ENCODE assay signal across 17 cellular contexts in genomic region chr1:99682291-99682751, GRCh38. TPM values are rescaled to one million over a fixed set of nuclear protein-coding genes. Genes with fewer than 3 reads are reported as not detected.
DNase-seq lines count a peak whose midpoint lies in the region; ATAC-seq and TF ChIP-seq lines count a peak whose summit lies in the region.
"Had no signal": no experiment of that assay in that cellular context is flagged by ENCODE, and none has a peak within 500 bp of the region (broad histone marks: within the 10 kb centered on the region; RNA-seq: fewer than 3 reads in every experiment).

No MANE protein-coding gene starts in this region.

- no peak overlapping the region for H3K56ac ChIP-seq in IMR-90 (ENCODE audit: extremely low read depth, insufficient read depth, low read length)

- TF ChIP-seq POLR2A in IMR-90 (IDR thresholded peaks at IDR 0.05; ENCODE audit: low read depth, low read length) = no peak

- peak; percentile 71 for ATAC-seq in IMR-90 (ENCODE audit: low read depth)
- ATAC-seq in CD8-positive, alpha-beta T cell = no peak
- ATAC-seq: activated CD8-positive, alpha-beta T cell treated with anti-CD3 and anti-CD28 coated beads for 36 hours; K562; stimulated activated naive CD8-positive, alpha-beta T cell treated with anti-CD3 and anti-CD28 coated beads, Interleukin-15, amount 100 ng/mL, for 72 hours had no signal

- peak overlapping the region; percentile 47 for H2BK120ac ChIP-seq in IMR-90 (ENCODE audit: low read depth, low read length)

- no peak overlapping the region for H3K4ac ChIP-seq in IMR-90 (ENCODE audit: low read depth, low read length)

- no peaks in the 10 kb centered on the region for H3K36me3 Mint-ChIP-seq in CD8-positive, alpha-beta T cell
- H3K36me3 Mint-ChIP-seq: CD14-positive monocyte had no signal

- CTCF ChIA-PET in IMR-90 (lab: Yijun Ruan, JAX) = interaction anchor here (0.9 kb wide), 1 partner anchor 17 kb away, joined by 3 read pairs; no protein-coding TSS in a partner anchor
- CTCF ChIA-PET in CD8-positive, alpha-beta T cell (lab: Charles Lee) = no interaction called here

- no peak for TF ChIP-seq RAD21 in IMR-90 (IDR thresholded peaks at IDR 0.05; ENCODE audit: low read length)

- POLR2A ChIA-PET in IMR-90 (lab: Charles Lee; ENCODE audit: unreplicated experiment) = interaction anchor here (0.6 kb wide), 2 partner anchors 32 to 78 kb away, joined by 3 read pairs; no protein-coding TSS in a partner anchor
- POLR2A ChIA-PET in CD8-positive, alpha-beta T cell (lab: Charles Lee) = no interaction called here

- H4K8ac ChIP-seq in IMR-90 (ENCODE audit: low read depth in 2 of 2, low read length in 2 of 2) = peak overlapping the region in 1 of 2 experiments; percentile 66; a peak in 2 of 4 replicates

- H3K9me3 ChIP-seq in IMR-90 (ENCODE audit: control insufficient read depth, insufficient read depth, low read length) (no peaks in the 10 kb centered on the region), osteoblast (ENCODE audit: low read depth, low read length) (no peaks in the 10 kb centered on the region)
- no peaks in the 10 kb centered on the region for H3K9me3 ChIP-seq in CD8-positive, alpha-beta T cell (ENCODE audit: low read length)

- H2BK5ac ChIP-seq in IMR-90 (ENCODE audit: low read depth, low read length, poor library complexity, severe bottlenecking) = peak overlapping the region; percentile 92

- H3K36me3 ChIP-seq in IMR-90 (ENCODE audit: control insufficient read depth, insufficient read depth, low read length) = no peaks in the 10 kb centered on the region
- H3K36me3 ChIP-seq in osteoblast (ENCODE audit: insufficient read depth, low read length) = no peaks in the 10 kb centered on the region
- no peaks in the 10 kb centered on the region for H3K36me3 ChIP-seq in CD8-positive, alpha-beta T cell (ENCODE audit: insufficient read depth, low read length)

- no peaks in the 10 kb centered on the region for H3K79me2 ChIP-seq in osteoblast (ENCODE audit: insufficient read depth, low read length)

- dilution Hi-C loops in IMR-90 (cut with HindIII; ENCODE audit: low sequenced_read_pairs, unreplicated experiment) = no loop called here

- H4K91ac ChIP-seq in IMR-90 (ENCODE audit: insufficient read depth, low read depth, low read length) = no peak overlapping the region

- H4K20me1 ChIP-seq in IMR-90 (ENCODE audit: insufficient read depth, low read length) = no peaks in the 10 kb centered on the region
- H4K20me1 ChIP-seq in osteoblast (ENCODE audit: insufficient read depth, low read length) = no peaks in the 10 kb centered on the region

- intact Hi-C loops in IMR-90 (cut with micrococcal nuclease) (loop anchor here (5.0 kb wide), 1 partner anchor 415 kb away; no protein-coding TSS in a partner anchor), posterior cingulate gyrus (cut with DNase I) (no loop called here)
- intact Hi-C loops in CD8-positive, alpha-beta T cell (cut with DNase I, micrococcal nuclease) = no loop called here

- in situ Hi-C loops in IMR-90 (cut with MboI; ENCODE audit: low sequenced_read_pairs) = no loop called here

- H3K9ac ChIP-seq in IMR-90 (ENCODE audit: low read depth, low read length) = no peak overlapping the region

- TF ChIP-seq CTCF in IMR-90 (conservative IDR thresholded peaks at IDR 0.05; ENCODE audit: low read depth, low read length) (no peak), osteoblast (IDR thresholded peaks at IDR 0.05; ENCODE audit: extremely low read depth, low read depth, low read length) (no peak)
- TF ChIP-seq CTCF in CD8-positive, alpha-beta T cell (IDR thresholded peaks at IDR 0.05) = no peak

- peak; percentile 91 for DNase-seq in Daoy (ENCODE audit: low read depth)
- DNase-seq in IMR-90 = peak; percentile 88
- peak; percentile 47 for DNase-seq in dedifferentiated amniotic fluid mesenchymal stem cell (ENCODE audit: extremely low spot score)
- DNase-seq in osteoblast (ENCODE audit: insufficient read length, low spot score, missing footprints) = no peak
- no peak for DNase-seq in CD8-positive, alpha-beta T cell
- DNase-seq in posterior cingulate gyrus = no peak
- DNase-seq in NCI-H1417 (lab: John Stamatoyannopoulos, UW) = no peak
- DNase-seq in activated naive CD4-positive, alpha-beta T cell treated with anti-CD3 and anti-CD28 coated beads, Interleukin-2, amount 50 U/mL, for 16 hours = no peak
- DNase-seq: activated CD8-positive, alpha-beta T cell treated with anti-CD3 and anti-CD28 coated beads for 36 hours; activated effector memory CD4-positive, alpha-beta T cell treated with anti-CD3 and anti-CD28 coated beads, Interleukin-2, amount 50 U/mL, for 16 hours; NCI-H748 treated with DMSO at 0.1 percent for 48 hours; retina; stimulated activated naive CD8-positive, alpha-beta T cell treated with anti-CD3 and anti-CD28 coated beads, Interleukin-15, amount 100 ng/mL, for 72 hours; T-helper 9 cell had no signal

- H3K23ac ChIP-seq in IMR-90 (ENCODE audit: low read depth, low read length) = no peak overlapping the region

- no peak overlapping the region for H3K14ac ChIP-seq in IMR-90 (replicated peaks; ENCODE audit: low read depth, low read length)

- H4K5ac ChIP-seq in IMR-90 (ENCODE audit: low read depth, low read length) = no peak overlapping the region

- H3K79me1 ChIP-seq in IMR-90 (ENCODE audit: low read depth in 1 of 2, low read length in 2 of 2) = no peaks in the 10 kb centered on the region

- H2AK5ac ChIP-seq in IMR-90 (ENCODE audit: low read depth, low read length) = no peak overlapping the region

- H2BK20ac ChIP-seq in IMR-90 (ENCODE audit: low read depth, low read length) = peak overlapping the region; percentile 64; the same call in 1 of the 2 replicates

- H3K4me1 ChIP-seq in IMR-90 (ENCODE audit: control insufficient read depth, insufficient read depth, low read length) = peaks cover 13% of the 10 kb centered on the region
- H3K4me1 ChIP-seq in osteoblast (ENCODE audit: insufficient read depth, low read length) = peaks cover 39% of the 10 kb centered on the region
- H3K4me1 ChIP-seq in CD8-positive, alpha-beta T cell (ENCODE audit: insufficient read depth, low read length) = no peaks in the 10 kb centered on the region

- H2AK9ac ChIP-seq in IMR-90 (replicated peaks; ENCODE audit: low read depth, low read length, poor library complexity) = no peak overlapping the region

- H3K27me3 ChIP-seq in IMR-90 (ENCODE audit: control insufficient read depth, insufficient read depth, low read length) (no peaks in the 10 kb centered on the region), osteoblast (ENCODE audit: insufficient read depth, low read length) (no peaks in the 10 kb centered on the region)
- no peaks in the 10 kb centered on the region for H3K27me3 ChIP-seq in CD8-positive, alpha-beta T cell (ENCODE audit: insufficient read depth, low read length)

- peaks cover 8% of the 10 kb centered on the region for H3K27me3 Mint-ChIP-seq in CD8-positive, alpha-beta T cell (ENCODE audit: low read depth)
- H3K27me3 Mint-ChIP-seq: activated CD8-positive, alpha-beta T cell treated with anti-CD3 and anti-CD28 coated beads for 36 hours; stimulated activated naive CD8-positive, alpha-beta T cell treated with anti-CD3 and anti-CD28 coated beads, Interleukin-15, amount 100 ng/mL, for 72 hours had no signal

- no peaks in the 10 kb centered on the region for H3K4me1 Mint-ChIP-seq in CD8-positive, alpha-beta T cell (ENCODE audit: low read depth)
- H3K4me1 Mint-ChIP-seq: central memory CD8-positive, alpha-beta T cell; stimulated activated naive CD8-positive, alpha-beta T cell treated with anti-CD3 and anti-CD28 coated beads, Interleukin-15, amount 100 ng/mL, for 72 hours had no signal

- WGBS in IMR-90 (ENCODE audit: extremely low coverage in 2 of 2, insufficient read length in 1 of 2), 2 experiments = no CpG with 5 or more reads among the region's 4 CpGs

- H3K9me1 ChIP-seq in IMR-90 (ENCODE audit: insufficient read depth, low read length) = peaks cover 7% of the 10 kb centered on the region; the same call in 1 of the 2 replicates

- H3K18ac ChIP-seq in IMR-90 (ENCODE audit: low read depth, low read length) = peak overlapping the region; percentile 30

- no TSS peak for BruUV-seq in IMR-90 (replicated peaks; lab: Mats Ljungman, UMichigan)

- H2BK15ac ChIP-seq in IMR-90 (ENCODE audit: low read depth, low read length) = no peak overlapping the region

- H3K4me2 ChIP-seq in IMR-90 (ENCODE audit: low read depth, low read length) = peak overlapping the region; percentile 3; the same call in 1 of the 2 replicates
- H3K4me2 ChIP-seq in osteoblast (ENCODE audit: insufficient read depth, low read length) = no peak overlapping the region

- H3K9me3 Mint-ChIP-seq in CD8-positive, alpha-beta T cell = no peaks in the 10 kb centered on the region
- H3K9me3 Mint-ChIP-seq: activated CD8-positive, alpha-beta T cell treated with anti-CD3 and anti-CD28 coated beads for 36 hours; central memory CD8-positive, alpha-beta T cell; stimulated activated naive CD8-positive, alpha-beta T cell treated with anti-CD3 and anti-CD28 coated beads, Interleukin-15, amount 100 ng/mL, for 72 hours had no signal

- no peak overlapping the region for H3K27ac Mint-ChIP-seq in CD8-positive, alpha-beta T cell
- H3K27ac Mint-ChIP-seq: activated CD8-positive, alpha-beta T cell treated with anti-CD3 and anti-CD28 coated beads for 36 hours; CD14-positive monocyte; stimulated activated naive CD8-positive, alpha-beta T cell treated with anti-CD3 and anti-CD28 coated beads, Interleukin-15, amount 100 ng/mL, for 72 hours had no signal

- no peak overlapping the region for H3K4me3 Mint-ChIP-seq in CD8-positive, alpha-beta T cell
- H3K4me3 Mint-ChIP-seq: activated CD8-positive, alpha-beta T cell treated with anti-CD3 and anti-CD28 coated beads for 36 hours; CD14-positive monocyte; central memory CD8-positive, alpha-beta T cell; stimulated activated naive CD8-positive, alpha-beta T cell treated with anti-CD3 and anti-CD28 coated beads, Interleukin-15, amount 100 ng/mL, for 72 hours had no signal

- peak overlapping the region; percentile 81 for H3K27ac ChIP-seq in IMR-90 (ENCODE audit: insufficient read depth, low read length)
- peak overlapping the region; percentile 67 for H3K27ac ChIP-seq in osteoblast (ENCODE audit: low read depth, low read length)
- no peak overlapping the region for H3K27ac ChIP-seq in CD8-positive, alpha-beta T cell (ENCODE audit: low read depth, low read length)

- H2AFZ ChIP-seq in IMR-90 (replicated peaks; ENCODE audit: low read length, poor library complexity) (no peak overlapping the region), osteoblast (ENCODE audit: low read length) (no peak overlapping the region)

- H3K4me3 ChIP-seq in IMR-90 (ENCODE audit: insufficient read depth, low read depth, low read length) = no peak overlapping the region
- H3K4me3 ChIP-seq in osteoblast (ENCODE audit: insufficient read depth, low read length) = no peak overlapping the region
- H3K4me3 ChIP-seq in CD8-positive, alpha-beta T cell (ENCODE audit: low read depth, low read length) = no peak overlapping the region
- H3K4me3 ChIP-seq: K562 had no signal

TF ChIP-seq in IMR-90, 13 proteins besides CTCF, POLR2A, EP300 and RAD21 (continues in another document):
- TF ChIP-seq CEBPB (IDR thresholded peaks at IDR 0.05; ENCODE audit: low read depth, low read length) = peak; percentile 72

RNA-seq across cellular contexts. Expression of gene PALMD, which starts 36.4 kb away (rescaled TPM):
- total RNA-seq in Daoy (2014; rRNA removed; shearing (Covaris generic)) = 2.7 and 4.2 TPM in 2 replicates
- total RNA-seq in IMR-90 (2012; rRNA removed) = 0.72 and 1.1 TPM in 2 replicates
- polyA plus RNA-seq in IMR-90 (2012; rRNA removed) = 0.34 and 0.51 TPM in 2 replicates
- polyA plus RNA-seq in IMR-90 (2012; cell fraction: cytosol; rRNA removed) = 0.08 and 0.11 TPM in 2 replicates
- 0.14 and 1.2 TPM in 2 replicates for polyA plus RNA-seq in IMR-90 (2012; cell fraction: nucleus; rRNA removed; ENCODE audit: low replicate concordance)
- 2.5 and 5.6 TPM in 2 replicates for total RNA-seq in osteoblast
- not detected for total RNA-seq in CD8-positive, alpha-beta T cell
- total RNA-seq: activated CD8-positive, alpha-beta T cell treated with anti-CD3 and anti-CD28 coated beads for 36 hours had no signal
- polyA plus RNA-seq: CD14-positive monocyte had no signal

Comparison
In these comparisons a context has a peak if more than half of its experiments do, and no peak if none do; other contexts are left out.
1. DNase-seq: peak in Daoy (single experiment), IMR-90 (single experiment) and dedifferentiated amniotic fluid mesenchymal stem cell (single experiment); none in osteoblast (single experiment), CD8-positive, alpha-beta T cell (0 of 7), posterior cingulate gyrus (0 of 10), NCI-H1417 (0 of 3) and activated naive CD4-positive, alpha-beta T cell treated with anti-CD3 and anti-CD28 coated beads, Interleukin-2, amount 50 U/mL, for 16 hours (single experiment).